In genomic region chr14:99122521-99123125, GRCh38 we compare ENCODE assay signal across 1 cellular context.
TF ChIP-seq lines count a peak whose summit lies in the region.

No MANE protein-coding gene starts in this region.

TF ChIP-seq in HCT116, 20 proteins besides CTCF, POLR2A, EP300 and RAD21 (continued from another document):
- TF ChIP-seq, protein P1, sequence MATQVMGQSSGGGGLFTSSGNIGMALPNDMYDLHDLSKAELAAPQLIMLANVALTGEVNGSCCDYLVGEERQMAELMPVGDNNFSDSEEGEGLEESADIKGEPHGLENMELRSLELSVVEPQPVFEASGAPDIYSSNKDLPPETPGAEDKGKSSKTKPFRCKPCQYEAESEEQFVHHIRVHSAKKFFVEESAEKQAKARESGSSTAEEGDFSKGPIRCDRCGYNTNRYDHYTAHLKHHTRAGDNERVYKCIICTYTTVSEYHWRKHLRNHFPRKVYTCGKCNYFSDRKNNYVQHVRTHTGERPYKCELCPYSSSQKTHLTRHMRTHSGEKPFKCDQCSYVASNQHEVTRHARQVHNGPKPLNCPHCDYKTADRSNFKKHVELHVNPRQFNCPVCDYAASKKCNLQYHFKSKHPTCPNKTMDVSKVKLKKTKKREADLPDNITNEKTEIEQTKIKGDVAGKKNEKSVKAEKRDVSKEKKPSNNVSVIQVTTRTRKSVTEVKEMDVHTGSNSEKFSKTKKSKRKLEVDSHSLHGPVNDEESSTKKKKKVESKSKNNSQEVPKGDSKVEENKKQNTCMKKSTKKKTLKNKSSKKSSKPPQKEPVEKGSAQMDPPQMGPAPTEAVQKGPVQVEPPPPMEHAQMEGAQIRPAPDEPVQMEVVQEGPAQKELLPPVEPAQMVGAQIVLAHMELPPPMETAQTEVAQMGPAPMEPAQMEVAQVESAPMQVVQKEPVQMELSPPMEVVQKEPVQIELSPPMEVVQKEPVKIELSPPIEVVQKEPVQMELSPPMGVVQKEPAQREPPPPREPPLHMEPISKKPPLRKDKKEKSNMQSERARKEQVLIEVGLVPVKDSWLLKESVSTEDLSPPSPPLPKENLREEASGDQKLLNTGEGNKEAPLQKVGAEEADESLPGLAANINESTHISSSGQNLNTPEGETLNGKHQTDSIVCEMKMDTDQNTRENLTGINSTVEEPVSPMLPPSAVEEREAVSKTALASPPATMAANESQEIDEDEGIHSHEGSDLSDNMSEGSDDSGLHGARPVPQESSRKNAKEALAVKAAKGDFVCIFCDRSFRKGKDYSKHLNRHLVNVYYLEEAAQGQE (IDR thresholded peaks at IDR 0.05; ENCODE audit: low read depth), result no peak
- TF ChIP-seq TCF7L2 (IDR thresholded peaks at IDR 0.05; ENCODE audit: borderline replicate concordance, extremely low read depth, insufficient read depth, insufficient read length), result no peak
- no peak for TF ChIP-seq ELF1 (IDR thresholded peaks at IDR 0.05; ENCODE audit: borderline replicate concordance, low read depth)
